Comparison of ENCODE assay signal across 7 cellular contexts in the genomic region with DNA sequence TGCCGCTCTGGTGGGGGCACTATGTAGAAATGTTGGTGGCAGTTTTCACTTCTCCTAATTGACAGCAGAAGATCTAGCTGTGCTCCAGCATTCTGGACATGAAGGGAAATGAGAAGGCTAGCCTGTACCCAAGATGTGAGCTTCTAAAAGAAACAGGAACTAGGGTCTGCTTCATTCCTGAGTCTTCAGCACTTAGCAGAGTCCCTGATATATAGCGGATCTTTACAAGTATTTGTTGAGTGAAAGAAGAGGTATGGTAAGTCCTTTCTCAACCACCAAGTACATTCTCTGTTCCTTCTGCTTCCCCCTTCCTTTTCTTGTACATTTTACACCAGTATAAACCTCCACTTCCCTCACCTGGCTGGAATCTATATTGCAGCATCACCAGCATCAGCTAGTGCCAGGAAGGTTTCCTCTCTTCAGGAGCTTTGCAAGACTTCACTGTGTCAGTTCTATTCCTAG.
DNase-seq lines count a peak whose midpoint lies in the region; ATAC-seq and TF ChIP-seq lines count a peak whose summit lies in the region.

No MANE protein-coding gene starts in this region.

- intact Hi-C loops in psoas muscle (cut with DNase I), result loop anchor here in 1 of 2 donors (5.0 kb wide), 1 partner anchor 590 kb away; no protein-coding TSS in a partner anchor

- no peaks in the 10 kb centered on the region for H3K36me3 ChIP-seq in psoas muscle (ENCODE audit: insufficient read depth in 1 of 2, low read depth in 1 of 2)
- H3K36me3 ChIP-seq in HAP-1 (replicated peaks), result no peaks in the 10 kb centered on the region

- H3K4me3 ChIP-seq in psoas muscle, result no peak overlapping the region
- H3K4me3 ChIP-seq in HAP-1, result no peak overlapping the region

- peak; percentile 77 for ATAC-seq in GM18867 (IDR thresholded peaks at IDR 0.05; ENCODE audit: unreplicated experiment)
- peak; percentile 49 for ATAC-seq in HG03103 (IDR thresholded peaks at IDR 0.05; ENCODE audit: low read depth, unreplicated experiment)
- peak in 3 of 4 donors; percentile 45 to 65 (median 60) for ATAC-seq in psoas muscle

- H3K27ac ChIP-seq in psoas muscle, result no peak overlapping the region

- H3K27me3 ChIP-seq in psoas muscle (ENCODE audit: insufficient read depth in 3 of 3, low read length in 2 of 3), result peaks cover 0 to 13% (median 4%) of the 10 kb centered on the region in 3 donors
- no peaks in the 10 kb centered on the region for H3K27me3 ChIP-seq in HAP-1 (ENCODE audit: low read depth)

- 69 to 74% (median 70%) methylated on average over 2 of the region's 2 CpGs for WGBS in psoas muscle, 3 donors

- peak; percentile 9 for TF ChIP-seq CTCF in psoas muscle (IDR thresholded peaks at IDR 0.05)

- peak; percentile 37 for DNase-seq in SKM-1 (lab: John Stamatoyannopoulos, UW; ENCODE audit: unreplicated experiment)
- no peak for DNase-seq in psoas muscle
- no peak for DNase-seq in HAP-1 (ENCODE audit: low spot score in 2 of 2)
- no peak for DNase-seq in midbrain (lab: John Stamatoyannopoulos, UW)
- no peak for DNase-seq in KG1 (lab: John Stamatoyannopoulos, UW)

- in situ Hi-C loops in HAP-1 (cut with MboI; ENCODE audit: low sequenced_read_pairs), result no loop called here

- H3K4me1 ChIP-seq in psoas muscle (no peaks in the 10 kb centered on the region), HAP-1 (no peaks in the 10 kb centered on the region)

- H3K9me3 ChIP-seq in psoas muscle (no peaks in the 10 kb centered on the region), HAP-1 (no peaks in the 10 kb centered on the region)
